24 cellular contexts compared by ENCODE assay signal in the genomic region with DNA sequence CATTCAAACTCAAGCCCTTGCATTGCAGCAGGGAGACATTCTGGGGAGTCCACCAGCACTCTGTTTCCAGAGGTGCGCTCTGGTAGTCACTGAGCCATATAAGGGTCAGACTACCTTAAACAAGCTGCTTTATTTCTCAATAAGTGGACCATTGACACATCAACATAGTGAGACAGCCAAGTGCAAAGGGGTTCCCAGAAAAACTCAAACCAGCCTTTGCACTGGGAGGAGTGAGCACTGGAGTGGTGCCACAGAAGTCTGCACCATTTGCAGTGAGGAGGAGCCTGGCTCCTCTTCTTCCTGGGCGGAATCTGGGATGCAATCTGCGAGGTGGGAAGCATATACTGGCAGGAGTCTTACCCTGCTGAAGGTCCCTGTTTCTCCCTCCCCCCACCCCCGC.
"Had no signal": no experiment of that assay in that cellular context is flagged by ENCODE, and none has a peak within 500 bp of the region (broad histone marks: within the 10 kb centered on the region; RNA-seq: fewer than 3 reads in every experiment).

No MANE protein-coding gene starts in this region.

- H2AFZ ChIP-seq: hepatocyte, parathyroid adenoma had no signal

- H3K9me3 ChIP-seq: heart right ventricle, lower lobe of right lung, psoas muscle, right atrium auricular region, sigmoid colon, tibial nerve, vagina had no signal

- H3K4me1 ChIP-seq: heart right ventricle, lower lobe of right lung, parathyroid adenoma, psoas muscle, right atrium auricular region, sigmoid colon, tibial nerve, vagina had no signal

- DNase-seq: heart right ventricle; islet precursor cell; left ventricle myocardium superior; lower lobe of right lung; mammary epithelial cell; mesenchymal stem cell; naive thymus-derived CD8-positive, alpha-beta T cell; nucleus accumbens; psoas muscle; sigmoid colon; stimulated activated CD4-positive, alpha-beta T cell treated with anti-CD3 and anti-CD28 coated beads, Interleukin-1b, Interleukin-23, amount 100 ng/mL, for 48 hours; stimulated activated CD4-positive, alpha-beta T cell treated with anti-CD3 and anti-CD28 coated beads, Interleukin-2, amount 100 ng/mL, for 48 hours; stimulated activated CD4-positive, alpha-beta T cell treated with anti-CD3 and anti-CD28 coated beads, Interleukin-4, amount 100 ng/mL, for 4 hours; stimulated activated CD8-positive, alpha-beta memory T cell treated with anti-CD3 and anti-CD28 coated beads, Interleukin-4, amount 100 ng/mL, for 48 hours; stimulated activated naive CD4-positive, alpha-beta T cell treated with Interleukin-2 at 50 U/mL for 16 hours; stimulated activated naive CD8-positive, alpha-beta T cell treated with anti-CD3 and anti-CD28 coated beads, Interleukin-15, amount 100 ng/mL, for 72 hours; substantia nigra had no signal

- H3K4me2 ChIP-seq: hepatocyte, smooth muscle cell had no signal

- H3K27me3 ChIP-seq: heart right ventricle, hepatocyte, right atrium auricular region, sigmoid colon, tibial nerve, vagina had no signal

- H3K4me3 ChIP-seq: heart right ventricle, hepatocyte, lower lobe of right lung, psoas muscle, right atrium auricular region, sigmoid colon, smooth muscle cell, tibial nerve, vagina had no signal

- H3K9ac ChIP-seq: parathyroid adenoma had no signal

- ATAC-seq: heart right ventricle; left ventricle myocardium superior; lower lobe of right lung; naive thymus-derived CD8-positive, alpha-beta T cell; psoas muscle; stimulated activated memory B cell treated with anti-CD40 and anti-IgM and Interleukin-4, amounts not matched to agents 10 μg/mL and 1 μg/mL and 100 μg/mL, for 72 hours; stimulated activated naive CD8-positive, alpha-beta T cell treated with anti-CD3 and anti-CD28 coated beads, Interleukin-15, amount 100 ng/mL, for 72 hours had no signal

- H3K36me3 ChIP-seq: heart right ventricle, lower lobe of right lung, right atrium auricular region, sigmoid colon, tibial nerve, vagina had no signal

- H3K27ac ChIP-seq: heart right ventricle, hepatocyte, lower lobe of right lung, parathyroid adenoma, psoas muscle, right atrium auricular region, sigmoid colon, tibial nerve, vagina had no signal

- H3K79me2 ChIP-seq: hepatocyte, parathyroid adenoma had no signal
